ENCODE assay signal across 27 cellular contexts in genomic region chr17:8272421-8272820, GRCh38. TPM values are rescaled to one million over a fixed set of nuclear protein-coding genes. Genes with fewer than 3 reads are reported as not detected.
"Had no signal": no experiment of that assay in that cellular context is flagged by ENCODE, and none has a peak within 500 bp of the region (broad histone marks: within the 10 kb centered on the region; RNA-seq: fewer than 3 reads in every experiment).

No MANE protein-coding gene starts in this region.

- H3K9me3 ChIP-seq: colonic mucosa, esophagus squamous epithelium, gastrocnemius medialis, heart right ventricle, left lung, lower lobe of right lung had no signal

- ATAC-seq: effector memory CD8-positive, alpha-beta T cell; esophagus mucosa; gastrocnemius medialis; heart right ventricle; left lung; left ventricle myocardium superior; lower lobe of right lung had no signal

- H3K27ac ChIP-seq: colonic mucosa, epithelial cell of prostate, esophagus squamous epithelium, gastrocnemius medialis, heart right ventricle, left lung, lower lobe of right lung had no signal

- H3K27me3 ChIP-seq: colonic mucosa, esophagus squamous epithelium, gastrocnemius medialis, heart right ventricle, left lung had no signal

- FAIRE-seq: endometrium, islet of Langerhans, keratinocyte had no signal

- H3K4me3 ChIP-seq: colonic mucosa, esophagus squamous epithelium, gastrocnemius medialis, heart right ventricle, left lung, lower lobe of right lung had no signal

- H3K4me1 ChIP-seq: colonic mucosa, esophagus squamous epithelium, gastrocnemius medialis, heart right ventricle, left lung, lower lobe of right lung had no signal

- H3K36me3 ChIP-seq: colonic mucosa had no signal

- DNase-seq: colonic mucosa; cortex of kidney; effector CD8-positive, alpha-beta T cell; effector memory CD8-positive, alpha-beta T cell; endodermal cell; erythroblast; esophagus squamous epithelium; foreskin fibroblast; foreskin melanocyte; gastrocnemius medialis; glutamatergic neuron; head of caudate nucleus; heart right ventricle; hippocampal formation; kidney glomerular epithelial cell; left lung; left ventricle myocardium superior; lower lobe of right lung; mesenchymal stem cell; midbrain had no signal

RNA-seq across cellular contexts. Expression of gene ARHGEF15, which starts 37.6 kb away (rescaled TPM):
- total RNA-seq: chondrocyte, mononuclear cell had no signal
- polyA plus RNA-seq: keratinocyte had no signal
